In genomic region chr4:101037938-101038413, GRCh38 we compare ENCODE assay signal across 12 cellular contexts.
DNase-seq lines count a peak whose midpoint lies in the region; ATAC-seq and TF ChIP-seq lines count a peak whose summit lies in the region.
"Had no signal": no experiment of that assay in that cellular context is flagged by ENCODE, and none has a peak within 500 bp of the region (broad histone marks: within the 10 kb centered on the region; RNA-seq: fewer than 3 reads in every experiment).

No MANE protein-coding gene starts in this region.

- no peak overlapping the region for H3K4me2 ChIP-seq in GM23338

- no peak overlapping the region for H2AFZ ChIP-seq in GM23338

- H3K4me3 Mint-ChIP-seq in T-cell (peak overlapping the region in 1 of 3 donors; percentile 1), GM23338 (no peak overlapping the region)

- H3K79me2 ChIP-seq in GM23338 (replicated peaks; ENCODE audit: insufficient read depth): no peaks in the 10 kb centered on the region

- peaks cover 26 to 36% (median 35%) of the 10 kb centered on the region in 3 donors for H3K4me1 Mint-ChIP-seq in T-cell
- peaks cover 30% of the 10 kb centered on the region for H3K4me1 Mint-ChIP-seq in GM23338

- peaks cover 36% of the 10 kb centered on the region for H3K36me3 Mint-ChIP-seq in T-cell
- H3K36me3 Mint-ChIP-seq in GM23338 (ENCODE audit: low read depth): peaks cover 22% of the 10 kb centered on the region

- DNase-seq in CMK (ENCODE audit: low read depth): peak; percentile 40
- DNase-seq in T-cell: peak in 3 of 34 experiments; percentile 5 to 32 (median 16)
- DNase-seq in kidney tubule cell (ENCODE audit: low spot score): peak; percentile 53
- no peak for DNase-seq in gastrocnemius medialis
- DNase-seq in GM23338 (ENCODE audit: low spot score): no peak
- no peak for DNase-seq in glomerular visceral epithelial cell (ENCODE audit: extremely low spot score)
- DNase-seq: activated CD4-positive, alpha-beta T cell treated with anti-CD3 and anti-CD28 coated beads, Interleukin-2, amount 50 U/mL, for 48 hours; GF-D8; hypothalamus; NCI-H146; testis had no signal

- no peak for TF ChIP-seq CTCF in gastrocnemius medialis (IDR thresholded peaks at IDR 0.05 in 4 of 5, conservative IDR thresholded peaks at IDR 0.05 in 1 of 5)
- no peak for TF ChIP-seq CTCF in GM23338 (conservative IDR thresholded peaks at IDR 0.05; ENCODE audit: low read depth in 2 of 2)

- no peaks in the 10 kb centered on the region for H4K20me1 ChIP-seq in GM23338 (replicated peaks; ENCODE audit: insufficient read depth)

- H3K4me3 ChIP-seq in gastrocnemius medialis (no peak overlapping the region), GM23338 (no peak overlapping the region)
- H3K4me3 ChIP-seq: testis had no signal

- no peaks in the 10 kb centered on the region for H3K27me3 ChIP-seq in gastrocnemius medialis
- no peaks in the 10 kb centered on the region for H3K27me3 ChIP-seq in GM23338 (ENCODE audit: insufficient read depth)
- H3K27me3 ChIP-seq: testis had no signal

- peak; percentile 72 for ATAC-seq in GM18909 (IDR thresholded peaks at IDR 0.05; ENCODE audit: poor library complexity, unreplicated experiment)
- peak; percentile 73 to 81 (median 73) for ATAC-seq in T-cell (replicated peaks in 1 of 4)
- no peak for ATAC-seq in gastrocnemius medialis
- no peak for ATAC-seq in GM23338

- peaks cover 1 to 3% of the 10 kb centered on the region in 2 donors for H3K4me1 ChIP-seq in gastrocnemius medialis
- H3K4me1 ChIP-seq in GM23338 (ENCODE audit: insufficient read depth): peaks cover 15% of the 10 kb centered on the region
- H3K4me1 ChIP-seq: testis had no signal

- in situ Hi-C loops in gastrocnemius medialis (cut with MboI; ENCODE audit: low sequenced_read_pairs in 4 of 4): no loop called here

- H3K9me3 ChIP-seq in gastrocnemius medialis: no peaks in the 10 kb centered on the region
- H3K9me3 ChIP-seq: testis had no signal

- peak overlapping the region; percentile 34 to 50 for H3K27ac Mint-ChIP-seq in T-cell
- no peak overlapping the region for H3K27ac Mint-ChIP-seq in GM23338

- CTCF ChIA-PET in T-cell (lab: Charles Lee): no interaction called here

- TF ChIP-seq POLR2A in gastrocnemius medialis (IDR thresholded peaks at IDR 0.05): no peak

- H3K9me3 Mint-ChIP-seq in T-cell (no peaks in the 10 kb centered on the region), GM23338 (no peaks in the 10 kb centered on the region)

- H3K27me3 Mint-ChIP-seq in T-cell (no peaks in the 10 kb centered on the region), GM23338 (ENCODE audit: insufficient read depth, low read depth, poor library complexity) (no peaks in the 10 kb centered on the region)

- H3K27ac ChIP-seq in gastrocnemius medialis (no peak overlapping the region), GM23338 (ENCODE audit: low read depth) (no peak overlapping the region)
- H3K27ac ChIP-seq: testis had no signal

- POLR2A ChIA-PET in T-cell (lab: Charles Lee): interaction anchor here in 1 of 2 donors (0.6 kb wide), 1 partner anchor 85 kb away, joined by 3 read pairs; no protein-coding TSS in a partner anchor

- intact Hi-C loops in gastrocnemius medialis (cut with DNase I; ENCODE audit: low total_unique reads): no loop called here

- no peaks in the 10 kb centered on the region for H3K9me2 ChIP-seq in GM23338 (ENCODE audit: insufficient read depth)

- H3F3A ChIP-seq in GM23338 (replicated peaks; ENCODE audit: low read depth): no peaks in the 10 kb centered on the region

- H3K36me3 ChIP-seq in gastrocnemius medialis (no peaks in the 10 kb centered on the region), GM23338 (ENCODE audit: insufficient read depth) (no peaks in the 10 kb centered on the region)

TF ChIP-seq in GM23338, 12 proteins besides CTCF, POLR2A, EP300 and RAD21:
- no peak for TF ChIP-seq POLR2AphosphoS5 (IDR thresholded peaks at IDR 0.05; ENCODE audit: low read depth)
- no peak for TF ChIP-seq EZH2phosphoT487 (IDR thresholded peaks at IDR 0.05; ENCODE audit: unreplicated experiment)
- TF ChIP-seq ZNF114 (CRISPR knock-in tag; IDR thresholded peaks at IDR 0.05): no peak
- no peak for TF ChIP-seq ETS1 (IDR thresholded peaks at IDR 0.05)
- no peak for TF ChIP-seq CREB1 (CRISPR knock-in tag; IDR thresholded peaks at IDR 0.05; ENCODE audit: low read depth)
- no peak for TF ChIP-seq REST (IDR thresholded peaks at IDR 0.05; ENCODE audit: unreplicated experiment)
- no peak for TF ChIP-seq NANOG (IDR thresholded peaks at IDR 0.05; ENCODE audit: borderline replicate concordance)

Comparison
In these comparisons a context has a peak if more than half of its experiments do, and no peak if none do; other contexts are left out.
1. DNase-seq: peak in CMK (single experiment) and kidney tubule cell (single experiment); none in gastrocnemius medialis (0 of 2), GM23338 (single experiment) and glomerular visceral epithelial cell (single experiment).
2. ATAC-seq: peak in GM18909 (single experiment) and T-cell (4 of 4); none in gastrocnemius medialis (0 of 2) and GM23338 (single experiment).